ENCODE assay signal across 17 cellular contexts in the genomic region with DNA sequence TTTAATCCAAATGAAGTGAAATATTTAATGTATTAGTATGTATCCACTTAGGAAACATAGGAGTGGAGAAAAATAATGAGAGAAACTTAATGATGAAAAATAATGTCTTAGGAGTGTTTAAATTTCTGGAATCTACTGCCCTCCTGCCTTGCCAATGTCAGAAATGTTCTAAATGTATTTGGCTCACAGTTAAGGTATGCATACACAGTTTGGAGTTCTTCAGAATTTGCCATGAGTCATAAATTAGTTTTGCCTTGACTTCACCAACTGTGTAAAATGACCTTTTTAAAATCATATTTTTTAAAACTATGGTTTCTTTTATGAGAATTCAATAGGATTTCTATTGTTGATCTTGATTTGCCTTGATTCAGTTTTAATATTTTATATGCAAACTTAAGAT.
"Had no signal": no experiment of that assay in that cellular context is flagged by ENCODE, and none has a peak within 500 bp of the region (broad histone marks: within the 10 kb centered on the region; RNA-seq: fewer than 3 reads in every experiment).

No MANE protein-coding gene starts in this region.

- H3K4me1 Mint-ChIP-seq: activated naive CD8-positive, alpha-beta T cell treated with anti-CD3 and anti-CD28 coated beads, Interleukin-2, amount 50 U/mL, for 24 hours; naive B cell had no signal

- DNase-seq: activated CD4-positive, alpha-beta T cell treated with anti-CD3 and anti-CD28 coated beads for 4 hours; activated CD8-positive, alpha-beta T cell treated with anti-CD3 and anti-CD28 coated beads, Interleukin-2, amount 10 ng/mL, durations not matched to agents 7 days and 5 days; activated naive CD4-positive, alpha-beta T cell treated with Interleukin-2 at 50 U/mL for 16 hours; activated naive CD8-positive, alpha-beta T cell treated with anti-CD3 and anti-CD28 coated beads, Interleukin-2, amount 50 U/mL, for 24 hours; brain microvascular endothelial cell; cerebellar nuclear complex; glutamatergic neuron; left cardiac atrium; naive B cell; right cardiac atrium; spleen; stimulated activated CD4-positive, alpha-beta T cell treated with anti-CD3 and anti-CD28 coated beads, Interleukin-1b, Interleukin-23, amount 100 ng/mL, for 48 hours; stimulated activated naive CD4-positive, alpha-beta T cell; substantia nigra; T-helper 1 cell; WERI-Rb-1 had no signal

- H3K4me3 Mint-ChIP-seq: activated CD8-positive, alpha-beta T cell treated with anti-CD3 and anti-CD28 coated beads, Interleukin-2, amount 10 ng/mL, durations not matched to agents 7 days and 5 days; activated naive CD8-positive, alpha-beta T cell treated with anti-CD3 and anti-CD28 coated beads, Interleukin-2, amount 50 U/mL, for 24 hours; naive B cell had no signal

- ATAC-seq: activated CD8-positive, alpha-beta T cell treated with anti-CD3 and anti-CD28 coated beads, Interleukin-2, amount 10 ng/mL, durations not matched to agents 7 days and 5 days; activated naive CD8-positive, alpha-beta T cell treated with anti-CD3 and anti-CD28 coated beads, Interleukin-2, amount 50 U/mL, for 24 hours; left cardiac atrium; right cardiac atrium had no signal

- H3K4me3 ChIP-seq: esophagus muscularis mucosa, spleen had no signal

- H3K27me3 Mint-ChIP-seq: naive B cell had no signal

- H3K27ac Mint-ChIP-seq: activated CD8-positive, alpha-beta T cell treated with anti-CD3 and anti-CD28 coated beads, Interleukin-2, amount 10 ng/mL, durations not matched to agents 7 days and 5 days; activated naive CD8-positive, alpha-beta T cell treated with anti-CD3 and anti-CD28 coated beads, Interleukin-2, amount 50 U/mL, for 24 hours; naive B cell had no signal

- H3K36me3 Mint-ChIP-seq: naive B cell had no signal
